12 cellular contexts compared by ENCODE assay signal in genomic region chr1:230299148-230300006, GRCh38.
DNase-seq lines count a peak whose midpoint lies in the region; ATAC-seq and TF ChIP-seq lines count a peak whose summit lies in the region.
"Had no signal": no experiment of that assay in that cellular context is flagged by ENCODE, and none has a peak within 500 bp of the region (broad histone marks: within the 10 kb centered on the region; RNA-seq: fewer than 3 reads in every experiment).

No MANE protein-coding gene starts in this region.

- H2BK5ac ChIP-seq in mesenchymal stem cell (ENCODE audit: low read depth, low read length, poor library complexity, severe bottlenecking): no peak overlapping the region

- peaks cover 10% of the 10 kb centered on the region for H3K4me1 ChIP-seq in left ventricle myocardium inferior
- H3K4me1 ChIP-seq in Peyer's patch: peaks cover 0 to 10% (median 4%) of the 10 kb centered on the region in 4 donors
- H3K4me1 ChIP-seq in mesenchymal stem cell (ENCODE audit: control insufficient read depth, insufficient read depth, low read depth, low read length): peaks cover 2% of the 10 kb centered on the region

- H3K9me3 Mint-ChIP-seq in memory B cell: no peaks in the 10 kb centered on the region

- H3K27me3 Mint-ChIP-seq in memory B cell: no peaks in the 10 kb centered on the region

- H3K4me3 Mint-ChIP-seq in memory B cell: no peak overlapping the region
- H3K4me3 Mint-ChIP-seq: nephron had no signal

- H3K18ac ChIP-seq in mesenchymal stem cell (ENCODE audit: low read depth in 1 of 2, low read length in 2 of 2): no peak overlapping the region

- intact Hi-C loops in cardiac septum (cut with DNase I) (no loop called here), left ventricle myocardium inferior (cut with micrococcal nuclease) (no loop called here)

- H3K27ac ChIP-seq in left ventricle myocardium inferior (replicated peaks): no peak overlapping the region
- H3K27ac ChIP-seq in Peyer's patch: peak overlapping the region in 3 of 4 donors; percentile 20 to 79 (median 40)
- no peak overlapping the region for H3K27ac ChIP-seq in mesenchymal stem cell (ENCODE audit: low read length, poor library complexity, severe bottlenecking)
- H3K27ac ChIP-seq: right atrium auricular region had no signal

- WGBS in mesenchymal stem cell: 82% methylated on average over 16 of the region's 16 CpGs

- peak in 1 of 2 donors; percentile 16 for TF ChIP-seq POLR2A in Peyer's patch (IDR thresholded peaks at IDR 0.05)
- TF ChIP-seq POLR2A in GM18505 (IDR thresholded peaks at IDR 0.05; ENCODE audit: borderline replicate concordance, extremely low read depth, insufficient read depth, insufficient read length): no peak

- peaks cover 18% of the 10 kb centered on the region for H3K4me1 Mint-ChIP-seq in memory B cell

- peaks cover 6% of the 10 kb centered on the region for H3K27me3 ChIP-seq in left ventricle myocardium inferior (ENCODE audit: low read depth)
- no peaks in the 10 kb centered on the region for H3K27me3 ChIP-seq in Peyer's patch
- H3K27me3 ChIP-seq in mesenchymal stem cell (ENCODE audit: control insufficient read depth in 1 of 2, insufficient read depth in 1 of 2, low read length in 2 of 2): peaks cover 12 to 22% of the 10 kb centered on the region in 2 experiments
- H3K27me3 ChIP-seq: right atrium auricular region had no signal

- no peaks in the 10 kb centered on the region for H3K36me3 Mint-ChIP-seq in memory B cell

- H3K9me3 ChIP-seq in left ventricle myocardium inferior (replicated peaks) (no peaks in the 10 kb centered on the region), Peyer's patch (no peaks in the 10 kb centered on the region), mesenchymal stem cell (ENCODE audit: control insufficient read depth, low read length) (no peaks in the 10 kb centered on the region)
- H3K9me3 ChIP-seq: right atrium auricular region had no signal

- H2BK120ac ChIP-seq in mesenchymal stem cell (ENCODE audit: low read depth, low read length): no peak overlapping the region

- no peak overlapping the region for H2BK15ac ChIP-seq in mesenchymal stem cell (ENCODE audit: low read depth, poor library complexity, severe bottlenecking)

- H3K4ac ChIP-seq in mesenchymal stem cell (ENCODE audit: low read depth in 1 of 2, low read length in 2 of 2): no peak overlapping the region

- H3K36me3 ChIP-seq in left ventricle myocardium inferior (no peaks in the 10 kb centered on the region), Peyer's patch (no peaks in the 10 kb centered on the region), mesenchymal stem cell (ENCODE audit: control insufficient read depth in 1 of 2, insufficient read depth in 2 of 2, low read depth in 1 of 2, low read length in 2 of 2) (no peaks in the 10 kb centered on the region)
- H3K36me3 ChIP-seq: right atrium auricular region had no signal

- no peak overlapping the region for H4K91ac ChIP-seq in mesenchymal stem cell (ENCODE audit: low read length)

- no peak overlapping the region for H3K14ac ChIP-seq in mesenchymal stem cell (ENCODE audit: low read length in 2 of 2)

- H2AK5ac ChIP-seq in mesenchymal stem cell (ENCODE audit: low read length, severe bottlenecking): no peak overlapping the region

- no peak overlapping the region for H2AFZ ChIP-seq in mesenchymal stem cell (ENCODE audit: low read depth, low read length)

- no peak for TF ChIP-seq CTCF in left ventricle myocardium inferior (IDR thresholded peaks at IDR 0.05; ENCODE audit: borderline replicate concordance)
- no peak for TF ChIP-seq CTCF in Peyer's patch (IDR thresholded peaks at IDR 0.05)

- H3K27ac Mint-ChIP-seq in memory B cell: peak overlapping the region; percentile 46
- H3K27ac Mint-ChIP-seq: nephron had no signal

- no peak overlapping the region for H3K9ac ChIP-seq in mesenchymal stem cell (ENCODE audit: low read length)

- no peak overlapping the region for H3K4me3 ChIP-seq in left ventricle myocardium inferior
- no peak overlapping the region for H3K4me3 ChIP-seq in Peyer's patch
- H3K4me3 ChIP-seq in mesenchymal stem cell (ENCODE audit: insufficient read depth in 1 of 2, low read depth in 1 of 2, low read length in 2 of 2): no peak overlapping the region
- H3K4me3 ChIP-seq: right atrium auricular region had no signal

- no peaks in the 10 kb centered on the region for H3K79me1 ChIP-seq in mesenchymal stem cell (replicated peaks; ENCODE audit: low read length, poor library complexity, severe bottlenecking)

- H4K8ac ChIP-seq in mesenchymal stem cell (ENCODE audit: low read length): no peak overlapping the region

- H3K4me2 ChIP-seq in mesenchymal stem cell (ENCODE audit: low read length, poor library complexity, severe bottlenecking): no peak overlapping the region

- H3K23ac ChIP-seq in mesenchymal stem cell (ENCODE audit: low read length in 2 of 2): no peak overlapping the region

- DNase-seq in cardiac septum (ENCODE audit: low spot score) (peak; percentile 20), left ventricle myocardium inferior (no peak), Peyer's patch (peak in 2 of 3 donors; percentile 69 to 73), memory B cell (ENCODE audit: low spot score in 2 of 2) (no peak), mesenchymal stem cell (no peak), NOMO-1 treated with DMSO at 0.1 percent for 48 hours (lab: John Stamatoyannopoulos, UW; ENCODE audit: unreplicated experiment) (no peak)
- DNase-seq: NCI-H226; stimulated activated CD4-positive, alpha-beta T cell treated with anti-CD3 and anti-CD28 coated beads, Interleukin-2, amount 100 ng/mL, for 48 hours had no signal

- ATAC-seq in memory B cell (ENCODE audit: low read depth) (peak; percentile 23), GM21737 (IDR thresholded peaks at IDR 0.05; ENCODE audit: unreplicated experiment) (no peak), GM18505 (IDR thresholded peaks at IDR 0.05; ENCODE audit: unreplicated experiment) (no peak)

- H2BK12ac ChIP-seq in mesenchymal stem cell (ENCODE audit: low read length in 2 of 2): no peak overlapping the region

Comparison
In these comparisons a context has a peak if more than half of its experiments do, and no peak if none do; other contexts are left out.
1. DNase-seq: peak in cardiac septum (single experiment) and Peyer's patch (2 of 3); none in left ventricle myocardium inferior (single experiment), memory B cell (0 of 2), mesenchymal stem cell (single experiment) and NOMO-1 treated with DMSO at 0.1 percent for 48 hours (single experiment).
2. H3K27ac ChIP-seq: peak in Peyer's patch (3 of 4); none in left ventricle myocardium inferior (single experiment) and mesenchymal stem cell (single experiment).